8 cellular contexts compared by ENCODE assay signal in the genomic region with DNA sequence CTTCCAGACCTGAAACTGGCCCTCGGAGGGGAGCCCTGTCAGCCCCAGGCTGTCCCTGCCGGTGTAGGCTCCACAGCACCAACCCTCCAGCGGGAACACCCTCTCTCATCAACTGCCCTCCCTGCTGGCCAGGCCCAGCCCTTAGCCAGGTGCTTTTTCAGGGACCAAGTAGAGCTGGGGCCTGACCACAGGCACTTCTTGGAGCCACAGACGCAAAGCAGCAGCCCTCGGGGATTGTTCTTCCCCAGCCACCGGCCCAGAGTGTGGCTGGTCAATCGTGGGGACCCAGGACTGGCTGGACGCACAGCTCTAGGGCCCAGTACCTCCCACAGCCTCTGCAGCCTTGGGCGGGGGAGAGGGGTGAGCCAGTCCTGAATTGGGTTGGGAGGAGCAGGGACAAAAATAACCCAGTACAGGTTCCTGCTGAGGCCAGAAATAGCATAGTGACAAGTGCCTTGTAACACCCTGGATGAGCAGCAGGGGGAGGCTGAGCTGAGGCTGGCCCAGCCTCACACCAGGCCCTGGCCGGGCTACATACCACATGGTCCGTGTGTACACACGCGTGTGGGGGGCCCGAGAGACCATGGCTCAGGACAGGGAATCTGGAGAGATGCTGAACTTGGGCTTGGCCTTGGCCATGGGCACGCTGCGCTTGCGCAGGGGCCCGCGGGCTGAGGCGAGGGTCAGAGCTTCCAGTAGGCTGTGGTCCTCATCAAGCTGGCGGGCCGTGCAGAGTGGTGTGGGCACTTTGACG. TPM values are rescaled to one million over a fixed set of nuclear protein-coding genes. Genes with fewer than 3 reads are reported as not detected.
DNase-seq lines count a peak whose midpoint lies in the region; ATAC-seq and TF ChIP-seq lines count a peak whose summit lies in the region.

No MANE protein-coding gene starts in this region.

- no TSS peak for BruUV-seq in Panc1 (replicated peaks; lab: Mats Ljungman, UMichigan)

- intact Hi-C loops in CD4-positive, alpha-beta memory T cell (cut with micrococcal nuclease), result loop anchor here (10.0 kb wide), 1 partner anchor 588 kb away; no protein-coding TSS in a partner anchor
- intact Hi-C loops in Panc1 (cut with micrococcal nuclease; ENCODE audit: unreplicated experiment), result no loop called here

- H3K27ac Mint-ChIP-seq in CD4-positive, alpha-beta memory T cell, result peak overlapping the region in 1 of 7 donors; percentile 37

- H3K27me3 Mint-ChIP-seq in CD4-positive, alpha-beta memory T cell, result peaks cover 0 to 2% of the 10 kb centered on the region in 2 donors

- peaks cover 0 to 8% (median 3%) of the 10 kb centered on the region in 4 donors for H3K4me1 Mint-ChIP-seq in CD4-positive, alpha-beta memory T cell

- no peaks in the 10 kb centered on the region for H3K36me3 ChIP-seq in CD4-positive, alpha-beta memory T cell (ENCODE audit: insufficient read depth, low read length)
- H3K36me3 ChIP-seq in Panc1 (ENCODE audit: control insufficient read depth, insufficient read depth, low read length), result no peaks in the 10 kb centered on the region; the same call in 1 of the 2 replicates

- in situ Hi-C loops in Panc1 (cut with HindIII; ENCODE audit: low pct_unique_long_range_greater_than_20kb, low sequenced_read_pairs), result no loop called here

- H3K4me3 ChIP-seq in CD4-positive, alpha-beta memory T cell (ENCODE audit: low read length in 2 of 2), result no peak overlapping the region
- H3K4me3 ChIP-seq in Panc1 (ENCODE audit: low read depth in 2 of 2, low read length in 2 of 2), result no peak overlapping the region

- H3K9me3 Mint-ChIP-seq in CD4-positive, alpha-beta memory T cell, result no peaks in the 10 kb centered on the region

- peak overlapping the region in 3 of 8 donors; percentile 17 to 55 (median 54) for H3K4me3 Mint-ChIP-seq in CD4-positive, alpha-beta memory T cell

- ATAC-seq in GM19025 (IDR thresholded peaks at IDR 0.05; ENCODE audit: low read depth, unreplicated experiment) (peak; percentile 57), HG03460 (IDR thresholded peaks at IDR 0.05; ENCODE audit: unreplicated experiment) (peak; percentile 45), Panc1 (peak; percentile 73)

- no peak overlapping the region for H3K27ac ChIP-seq in CD4-positive, alpha-beta memory T cell (ENCODE audit: low read depth, low read length)
- no peak overlapping the region for H3K27ac ChIP-seq in Panc1 (ENCODE audit: low read length)

- no peaks in the 10 kb centered on the region for H3K27me3 ChIP-seq in CD4-positive, alpha-beta memory T cell (ENCODE audit: insufficient read depth, low read length)
- no peaks in the 10 kb centered on the region for H3K27me3 ChIP-seq in Panc1 (ENCODE audit: control insufficient read depth, insufficient read depth, low read length)

- peak in 4 of 5 donors; percentile 17 to 49 (median 18) for DNase-seq in CD4-positive, alpha-beta memory T cell
- no peak for DNase-seq in Panc1 (ENCODE audit: low read depth, low spot score)
- DNase-seq in anterior cingulate cortex (lab: John Stamatoyannopoulos, UW), result peak in 42 of 58 donors; percentile 6 to 72 (median 31)
- peak; percentile 75 for DNase-seq in hepatic stellate cell (ENCODE audit: low spot score)
- DNase-seq in stimulated activated CD4-positive, alpha-beta T cell treated with anti-CD3 and anti-CD28 coated beads, Interleukin-12 subunit alpha, Interleukin-12 subunit beta, amount 100 ng/mL, for 48 hours (ENCODE audit: low read depth in 2 of 3, low spot score in 1 of 3), result peak; percentile 8 to 27 (median 22)
- no peak for DNase-seq in NCI-H1048 (lab: John Stamatoyannopoulos, UW)

- peaks cover 5% of the 10 kb centered on the region for H3K4me1 ChIP-seq in CD4-positive, alpha-beta memory T cell (ENCODE audit: insufficient read depth, low read length)
- no peaks in the 10 kb centered on the region for H3K4me1 ChIP-seq in Panc1 (ENCODE audit: control insufficient read depth, insufficient read depth, low read length)

- TF ChIP-seq CTCF in Panc1 (IDR thresholded peaks at IDR 0.05), result peak; percentile 84

- no peaks in the 10 kb centered on the region for H3K36me3 Mint-ChIP-seq in CD4-positive, alpha-beta memory T cell

- CTCF ChIA-PET in CD4-positive, alpha-beta memory T cell (lab: Charles Lee; ENCODE audit: partially characterized antibody), result interaction anchor here (0.6 to 3.4 kb wide), 7 partner anchors 9 to 141 kb away, joined by 3 to 15 read pairs (median 3); no protein-coding TSS in a partner anchor
- CTCF ChIA-PET in Panc1 (lab: Charles Lee), result interaction anchor here (0.6 to 1.2 kb wide), 5 partner anchors 23 to 142 kb away, joined by 3 to 5 read pairs (median 3); no protein-coding TSS in a partner anchor

- POLR2A ChIA-PET in CD4-positive, alpha-beta memory T cell (lab: Charles Lee; ENCODE audit: partially characterized antibody), result no interaction called here
- POLR2A ChIA-PET in Panc1 (lab: Charles Lee), result no interaction called here

- no peaks in the 10 kb centered on the region for H3K9me3 ChIP-seq in CD4-positive, alpha-beta memory T cell (ENCODE audit: control insufficient read depth in 1 of 2, low read length in 2 of 2)
- H3K9me3 ChIP-seq in Panc1 (ENCODE audit: control insufficient read depth, insufficient read depth, low read depth, low read length), result no peaks in the 10 kb centered on the region

RNA-seq across cellular contexts. Expression of a gene that starts 2.0 kb away (rescaled TPM):
- total RNA-seq in CD4-positive, alpha-beta memory T cell, result not detected
- polyA plus RNA-seq in CD4-positive, alpha-beta memory T cell, result under 1 TPM in 1 of 2 donors, not detected in 1; 0.24 TPM
- 0.67 TPM for total RNA-seq in Panc1 (2021; ENCODE audit: unreplicated experiment)
- 1.1 TPM for polyA plus RNA-seq in Panc1 (2012; ENCODE audit: insufficient read length)

RNA-seq across cellular contexts. Expression of a gene that starts 34.9 kb away (rescaled TPM):
- 1 to 10 TPM; 3.1 to 3.4 TPM for total RNA-seq in CD4-positive, alpha-beta memory T cell
- under 1 TPM in 1 of 2 donors, not detected in 1; 0.30 TPM for polyA plus RNA-seq in CD4-positive, alpha-beta memory T cell
- total RNA-seq in Panc1 (2021; ENCODE audit: unreplicated experiment), result 8.6 TPM
- polyA plus RNA-seq in Panc1 (2012; ENCODE audit: insufficient read length), result 1.1 TPM

Comparison
In these comparisons a context has a peak if more than half of its experiments do, and no peak if none do; other contexts are left out.
1. DNase-seq: peak in CD4-positive, alpha-beta memory T cell (4 of 5), anterior cingulate cortex (42 of 58), hepatic stellate cell (single experiment) and stimulated activated CD4-positive, alpha-beta T cell treated with anti-CD3 and anti-CD28 coated beads, Interleukin-12 subunit alpha, Interleukin-12 subunit beta, amount 100 ng/mL, for 48 hours (3 of 3); none in Panc1 (single experiment) and NCI-H1048 (single experiment).
2. Peak in every context shown above with its lines, with median percentiles within 50 percentile points of each other: ATAC-seq.